Comparison of ENCODE assay signal across 11 cellular contexts in the genomic region with DNA sequence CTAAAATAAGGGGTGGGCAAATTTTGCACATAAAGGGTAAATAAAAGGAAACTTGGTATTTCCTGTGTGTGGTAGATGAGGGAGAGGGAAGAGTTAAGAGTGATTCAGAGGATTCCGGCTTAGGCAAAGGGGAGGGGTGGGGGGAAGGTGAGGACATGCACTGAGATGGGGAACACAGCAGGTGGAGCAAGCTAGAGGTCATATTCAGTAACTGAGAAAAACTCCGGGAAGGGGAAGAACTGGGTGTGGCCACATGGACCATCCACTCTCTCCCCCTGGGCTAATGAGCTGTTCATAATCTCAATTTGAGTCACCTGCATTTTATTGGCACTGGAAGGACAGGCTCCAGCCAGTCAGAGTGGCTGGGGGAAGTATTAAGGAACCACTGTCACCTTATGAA. TPM values are rescaled to one million over a fixed set of nuclear protein-coding genes. Genes with fewer than 3 reads are reported as not detected.
DNase-seq lines count a peak whose midpoint lies in the region; ATAC-seq, FAIRE-seq and TF ChIP-seq lines count a peak whose summit lies in the region.
"Had no signal": no experiment of that assay in that cellular context is flagged by ENCODE, and none has a peak within 500 bp of the region (broad histone marks: within the 10 kb centered on the region; RNA-seq: fewer than 3 reads in every experiment).

No MANE protein-coding gene starts in this region.

- H3K4me3 Mint-ChIP-seq in Caco-2 (ENCODE audit: unreplicated experiment) = no peak overlapping the region
- no peak overlapping the region for H3K4me3 Mint-ChIP-seq in WTC11
- no peak overlapping the region for H3K4me3 Mint-ChIP-seq in stimulated activated naive CD8-positive, alpha-beta T cell treated with anti-CD3 and anti-CD28 coated beads, Interleukin-15, amount 100 ng/mL, for 72 hours
- H3K4me3 Mint-ChIP-seq: dendritic cell treated with granulocyte-macrophage colony-stimulating factor and Interleukin-4, amounts not matched to agents 40 ng/mL and 50 ng/mL, for 4 days had no signal

- H3K79me2 ChIP-seq in keratinocyte (ENCODE audit: control insufficient read depth, insufficient read depth, low read length) = no peaks in the 10 kb centered on the region

- no TSS peak for BruUV-seq in Caco-2 (replicated peaks; lab: Mats Ljungman, UMichigan)

- H3K4me3 ChIP-seq in Caco-2 (ENCODE audit: low read depth, low read length) (no peak overlapping the region), keratinocyte (ENCODE audit: control insufficient read depth in 2 of 3, extremely low read depth in 1 of 3, insufficient read depth in 2 of 3, low read depth in 1 of 3, low read length in 3 of 3) (no peak overlapping the region), right cardiac atrium (ENCODE audit: low read length) (no peak overlapping the region)

- H2AFZ ChIP-seq in keratinocyte (ENCODE audit: control insufficient read depth, low read length) = no peak overlapping the region

- dilution Hi-C loops in keratinocyte (cut with MboI; ENCODE audit: extremely low pct_ligation_motif_present, low sequenced_read_pairs) = no loop called here

- H3K27me3 Mint-ChIP-seq in Caco-2 (ENCODE audit: insufficient read depth, unreplicated experiment) = no peaks in the 10 kb centered on the region
- H3K27me3 Mint-ChIP-seq in WTC11 (ENCODE audit: low read depth) = no peaks in the 10 kb centered on the region
- H3K27me3 Mint-ChIP-seq in stimulated activated naive CD8-positive, alpha-beta T cell treated with anti-CD3 and anti-CD28 coated beads, Interleukin-15, amount 100 ng/mL, for 72 hours = no peaks in the 10 kb centered on the region

- H3K27ac Mint-ChIP-seq in Caco-2 (ENCODE audit: unreplicated experiment) (no peak overlapping the region), WTC11 (no peak overlapping the region)
- no peak overlapping the region for H3K27ac Mint-ChIP-seq in stimulated activated naive CD8-positive, alpha-beta T cell treated with anti-CD3 and anti-CD28 coated beads, Interleukin-15, amount 100 ng/mL, for 72 hours
- H3K27ac Mint-ChIP-seq: activated naive CD4-positive, alpha-beta T cell treated with anti-CD3 and anti-CD28 coated beads, Interleukin-2, amount 50 U/mL, for 72 hours; dendritic cell treated with granulocyte-macrophage colony-stimulating factor and Interleukin-4, amounts not matched to agents 40 ng/mL and 50 ng/mL, for 4 days had no signal

- H3K36me3 ChIP-seq in Caco-2 (ENCODE audit: control insufficient read depth, insufficient read depth, low read length) (no peaks in the 10 kb centered on the region), keratinocyte (ENCODE audit: control insufficient read depth in 2 of 2, extremely low read depth in 1 of 2, insufficient read depth in 2 of 2, low read length in 2 of 2) (no peaks in the 10 kb centered on the region)

- WGBS in right cardiac atrium = 39% methylated on average over 2 of the region's 2 CpGs

- intact Hi-C loops in Caco-2 (cut with micrococcal nuclease; ENCODE audit: unreplicated experiment) (loop anchor here (5.0 kb wide), 1 partner anchor 46 kb away; the partner anchor contains the start of gene UGCG), cardiac septum (cut with DNase I) (no loop called here), right cardiac atrium (cut with DNase I) (no loop called here)

- H3K27me3 ChIP-seq in Caco-2 (replicated peaks; ENCODE audit: control insufficient read depth, insufficient read depth, low read length) = no peaks in the 10 kb centered on the region
- no peaks in the 10 kb centered on the region for H3K27me3 ChIP-seq in keratinocyte (ENCODE audit: control insufficient read depth, extremely low read depth, insufficient read depth, low read length)
- no peaks in the 10 kb centered on the region for H3K27me3 ChIP-seq in right cardiac atrium (ENCODE audit: control insufficient read depth, insufficient read depth)

- CTCF ChIA-PET in Caco-2 (lab: Charles Lee) (interaction anchor here (0.6 to 1.1 kb wide), 2 partner anchors 46 to 179 kb away, joined by 3 read pairs; no protein-coding TSS in a partner anchor), WTC11 (lab: Charles Lee) (no interaction called here)

- H3K4me1 Mint-ChIP-seq in Caco-2 (ENCODE audit: low read depth, unreplicated experiment) = peaks cover 22% of the 10 kb centered on the region
- H3K4me1 Mint-ChIP-seq in WTC11 = peaks cover 6% of the 10 kb centered on the region; the same call in 1 of the 2 replicates
- H3K4me1 Mint-ChIP-seq in stimulated activated naive CD8-positive, alpha-beta T cell treated with anti-CD3 and anti-CD28 coated beads, Interleukin-15, amount 100 ng/mL, for 72 hours = no peaks in the 10 kb centered on the region

- ATAC-seq in WTC11 (peak; percentile 58), HG03442 (IDR thresholded peaks at IDR 0.05; ENCODE audit: unreplicated experiment) (no peak), right cardiac atrium (no peak)
- no peak for ATAC-seq in stimulated activated naive CD8-positive, alpha-beta T cell treated with anti-CD3 and anti-CD28 coated beads, Interleukin-15, amount 100 ng/mL, for 72 hours

- no peak for TF ChIP-seq CTCF in Caco-2 (IDR thresholded peaks at IDR 0.05; ENCODE audit: insufficient read depth in 1 of 2, low read depth in 1 of 2, low read length in 1 of 2, severe bottlenecking in 1 of 2, unreplicated experiment in 1 of 2)
- no peak for TF ChIP-seq CTCF in WTC11 (IDR thresholded peaks at IDR 0.05)
- peak in 2 of 3 experiments; percentile 14 to 48 for TF ChIP-seq CTCF in keratinocyte (optimal IDR thresholded peaks at IDR 0.05 in 1 of 3, IDR thresholded peaks at IDR 0.05 in 1 of 3, conservative IDR thresholded peaks at IDR 0.05 in 1 of 3; ENCODE audit: extremely low read depth in 1 of 3, insufficient read depth in 2 of 3, low read length in 3 of 3)

- H3K36me3 Mint-ChIP-seq in Caco-2 (ENCODE audit: insufficient read depth, unreplicated experiment) (no peaks in the 10 kb centered on the region), WTC11 (no peaks in the 10 kb centered on the region)
- H3K36me3 Mint-ChIP-seq: activated naive CD4-positive, alpha-beta T cell treated with anti-CD3 and anti-CD28 coated beads, Interleukin-2, amount 50 U/mL, for 72 hours had no signal

- H3K9me3 Mint-ChIP-seq in Caco-2 (ENCODE audit: unreplicated experiment) = no peaks in the 10 kb centered on the region
- no peaks in the 10 kb centered on the region for H3K9me3 Mint-ChIP-seq in WTC11
- H3K9me3 Mint-ChIP-seq in stimulated activated naive CD8-positive, alpha-beta T cell treated with anti-CD3 and anti-CD28 coated beads, Interleukin-15, amount 100 ng/mL, for 72 hours = no peaks in the 10 kb centered on the region
- H3K9me3 Mint-ChIP-seq: activated naive CD4-positive, alpha-beta T cell treated with anti-CD3 and anti-CD28 coated beads, Interleukin-2, amount 50 U/mL, for 72 hours; dendritic cell treated with granulocyte-macrophage colony-stimulating factor and Interleukin-4, amounts not matched to agents 40 ng/mL and 50 ng/mL, for 4 days had no signal

- peaks cover 38% of the 10 kb centered on the region for H3K4me1 ChIP-seq in Caco-2
- peaks cover 31% of the 10 kb centered on the region for H3K4me1 ChIP-seq in keratinocyte (ENCODE audit: control insufficient read depth, extremely low read depth, insufficient read depth, low read length)
- H3K4me1 ChIP-seq in right cardiac atrium (ENCODE audit: control insufficient read depth, insufficient read depth, low read length) = no peaks in the 10 kb centered on the region

- FAIRE-seq in keratinocyte (lab: Jason Lieb, UNC) = peak; percentile 94

- no peak overlapping the region for H3K9ac ChIP-seq in keratinocyte (ENCODE audit: control insufficient read depth, extremely low read depth, insufficient read depth, low read length)

- peak overlapping the region; percentile 62 for H3K27ac ChIP-seq in keratinocyte (ENCODE audit: control insufficient read depth, insufficient read depth, low read length)
- H3K27ac ChIP-seq in right cardiac atrium (ENCODE audit: low read length) = no peak overlapping the region

- peak overlapping the region; percentile 31 for H3K4me2 ChIP-seq in keratinocyte (ENCODE audit: control insufficient read depth, extremely low read depth, insufficient read depth, low read depth, low read length)

- peak; percentile 55 to 82 for DNase-seq in Caco-2
- DNase-seq in HuH-7.5 (ENCODE audit: low spot score) = peak; percentile 32
- DNase-seq in WTC11 (ENCODE audit: low spot score) = no peak
- peak; percentile 75 for DNase-seq in keratinocyte (ENCODE audit: low read depth, low spot score)
- DNase-seq in cardiac septum (ENCODE audit: low spot score) = no peak
- DNase-seq in stimulated activated naive CD8-positive, alpha-beta T cell treated with anti-CD3 and anti-CD28 coated beads, Interleukin-15, amount 100 ng/mL, for 72 hours = no peak
- DNase-seq in right cardiac atrium = no peak

- H4K20me1 ChIP-seq in keratinocyte (ENCODE audit: control insufficient read depth, extremely low read depth, insufficient read depth, low read length) = no peaks in the 10 kb centered on the region

- H3K9me3 ChIP-seq in Caco-2 = no peaks in the 10 kb centered on the region
- H3K9me3 ChIP-seq in keratinocyte (ENCODE audit: control insufficient read depth, low read depth, low read length) = no peaks in the 10 kb centered on the region
- no peaks in the 10 kb centered on the region for H3K9me3 ChIP-seq in right cardiac atrium (ENCODE audit: control insufficient read depth, low read length)

- POLR2A ChIA-PET in Caco-2 (lab: Charles Lee) (no interaction called here), WTC11 (lab: Charles Lee) (no interaction called here)

- no peaks in the 10 kb centered on the region for H3K9me1 ChIP-seq in keratinocyte (ENCODE audit: control insufficient read depth, extremely low read depth, insufficient read depth, low read length)

RNA-seq across cellular contexts. Expression of gene UGCG, which starts 45.1 kb away (rescaled TPM):
- 25.0 and 26.7 TPM in 2 replicates for total RNA-seq in Caco-2 (2022)
- total RNA-seq in WTC11 (2021) = 34.0 to 37.5 TPM (median 34.6 TPM) in 3 replicates
- 29.0 to 49.8 TPM (median 30.1 TPM) in 3 replicates for polyA plus RNA-seq in keratinocyte
- 145 TPM for polyA plus RNA-seq in keratinocyte (2011; ENCODE audit: low read depth)
- polyA plus RNA-seq in keratinocyte (2011; cell fraction: cytosol; rRNA removed) = 13.4 and 26.8 TPM in 2 replicates
- 33.9 and 53.9 TPM in 2 replicates for polyA plus RNA-seq in keratinocyte (2011; cell fraction: nucleus; rRNA removed)
- 21.3 and 63.4 TPM in 2 replicates for polyA plus RNA-seq in keratinocyte (2012; ENCODE audit: low replicate concordance)
- polyA minus RNA-seq in keratinocyte = 11.8 to 40.9 TPM (median 19.6 TPM) in 3 replicates
- polyA minus RNA-seq in keratinocyte (2011; cell fraction: cytosol; rRNA and poly(A)+ RNA removed) = 46.6 TPM
- polyA minus RNA-seq in keratinocyte (2011; cell fraction: nucleus; rRNA and poly(A)+ RNA removed) = 46.6 and 79.5 TPM in 2 replicates
- 28.6 TPM for total RNA-seq in cardiac septum
- 10 to 100 TPM in 2 of 4 donors, 1 to 10 TPM in 2; 7.1 to 13.1 (median 10.1) TPM for total RNA-seq in right cardiac atrium
- polyA plus RNA-seq in right cardiac atrium = 7.4 TPM

RNA-seq across cellular contexts. Expression of gene SHOC1, which starts 56.8 kb away (rescaled TPM):
- total RNA-seq in Caco-2 (2022) (not detected in 2 replicates), WTC11 (2021) (not detected in 3 replicates), cardiac septum (not detected), right cardiac atrium (not detected)
- polyA plus RNA-seq in keratinocyte (0.01 to 0.03 TPM in 2 of 3 replicates, not detected in the other), right cardiac atrium (not detected)
- 0.59 TPM for polyA plus RNA-seq in keratinocyte (2011; ENCODE audit: low read depth)
- polyA plus RNA-seq in keratinocyte (2011; cell fraction: cytosol; rRNA removed) = not detected in 2 replicates
- 0.04 TPM in 1 of 2 replicates, not detected in the other for polyA plus RNA-seq in keratinocyte (2011; cell fraction: nucleus; rRNA removed)
- polyA plus RNA-seq in keratinocyte (2012; ENCODE audit: low replicate concordance) = 0.39 TPM in 1 of 2 replicates, not detected in the other
- polyA minus RNA-seq in keratinocyte = 0.10 TPM in 1 of 3 replicates, not detected in the others
- not detected for polyA minus RNA-seq in keratinocyte (2011; cell fraction: cytosol; rRNA and poly(A)+ RNA removed)
- 0.08 TPM in 1 of 2 replicates, not detected in the other for polyA minus RNA-seq in keratinocyte (2011; cell fraction: nucleus; rRNA and poly(A)+ RNA removed)
- total RNA-seq: liver had no signal

Comparison
In these comparisons a context has a peak if more than half of its experiments do, and no peak if none do; other contexts are left out.
1. DNase-seq: peak in Caco-2 (2 of 2), HuH-7.5 (single experiment) and keratinocyte (single experiment); none in WTC11 (single experiment), cardiac septum (single experiment), stimulated activated naive CD8-positive, alpha-beta T cell treated with anti-CD3 and anti-CD28 coated beads, Interleukin-15, amount 100 ng/mL, for 72 hours (0 of 2) and right cardiac atrium (0 of 3).
2. CTCF ChIP-seq: peak in keratinocyte (2 of 3); none in Caco-2 (0 of 2) and WTC11 (single experiment).